In the genomic region with DNA sequence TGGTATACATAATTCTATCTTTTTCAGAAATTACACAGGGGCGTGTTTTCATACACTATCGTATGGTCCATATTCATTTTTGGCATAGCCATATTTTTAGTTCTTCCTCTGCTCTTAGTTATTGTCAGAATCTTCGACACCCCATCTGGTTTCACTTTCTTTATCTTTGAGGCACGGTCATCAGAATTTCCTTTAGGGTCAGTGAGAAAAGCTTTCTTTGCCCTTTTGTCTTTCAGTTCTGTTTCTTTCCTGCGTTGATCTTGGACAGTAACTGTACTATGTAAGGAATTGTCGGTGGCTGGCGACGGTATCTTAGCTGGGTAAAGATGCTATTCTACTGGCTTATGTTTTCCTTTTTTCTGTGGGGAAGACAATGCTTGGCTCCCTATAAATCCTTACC, we compare ENCODE assay signal across 12 cellular contexts. TPM values are rescaled to one million over a fixed set of nuclear protein-coding genes. Genes with fewer than 3 reads are reported as not detected.
DNase-seq lines count a peak whose midpoint lies in the region; ATAC-seq, FAIRE-seq and TF ChIP-seq lines count a peak whose summit lies in the region.
"Had no signal": no experiment of that assay in that cellular context is flagged by ENCODE, and none has a peak within 500 bp of the region (broad histone marks: within the 10 kb centered on the region; RNA-seq: fewer than 3 reads in every experiment).

No MANE protein-coding gene starts in this region.

- H3K27ac ChIP-seq in small intestine (ENCODE audit: low read depth in 1 of 2, low read length in 1 of 2) (peak overlapping the region; percentile 30 to 54), GM23338 (ENCODE audit: low read depth) (no peak overlapping the region)
- H3K27ac ChIP-seq: tibial artery had no signal

- no peaks in the 10 kb centered on the region for H3K9me3 Mint-ChIP-seq in activated CD8-positive, alpha-beta memory T cell treated with anti-CD3 and anti-CD28 coated beads, Interleukin-2, amount 10 ng/mL, durations not matched to agents 7 days and 5 days (ENCODE audit: low read depth)
- peaks cover 43% of the 10 kb centered on the region; the same call in 2 of the 3 replicates for H3K9me3 Mint-ChIP-seq in GM23338

- H3F3A ChIP-seq in GM23338 (replicated peaks; ENCODE audit: low read depth): no peaks in the 10 kb centered on the region

- 51 to 58% (median 51%) methylated on average over 8 of the region's 8 CpGs for WGBS in small intestine, 3 donors

- H3K4me3 Mint-ChIP-seq in activated CD8-positive, alpha-beta memory T cell treated with anti-CD3 and anti-CD28 coated beads, Interleukin-2, amount 10 ng/mL, durations not matched to agents 7 days and 5 days: peak overlapping the region; percentile 70
- no peak overlapping the region for H3K4me3 Mint-ChIP-seq in GM23338

- H3K27ac Mint-ChIP-seq in activated CD8-positive, alpha-beta memory T cell treated with anti-CD3 and anti-CD28 coated beads, Interleukin-2, amount 10 ng/mL, durations not matched to agents 7 days and 5 days: peak overlapping the region; percentile 35
- H3K27ac Mint-ChIP-seq in GM23338: no peak overlapping the region

- no peaks in the 10 kb centered on the region for H4K20me1 ChIP-seq in GM23338 (replicated peaks; ENCODE audit: insufficient read depth)

- no peak for DNase-seq in activated CD8-positive, alpha-beta memory T cell treated with anti-CD3 and anti-CD28 coated beads, Interleukin-2, amount 10 ng/mL, durations not matched to agents 7 days and 5 days
- DNase-seq in activated CD8-positive, alpha-beta memory T cell treated with anti-CD3 and anti-CD28 coated beads, Interleukin-2, amount 50 U/mL, for 48 hours: no peak
- DNase-seq in NB4 (ENCODE audit: low read depth) (peak; percentile 12), adipocyte (ENCODE audit: low read depth) (no peak), small intestine (peak; percentile 15), GM23338 (ENCODE audit: low spot score) (no peak), cerebellum (ENCODE audit: low spot score) (no peak)
- DNase-seq: NCI-H510A, tibial artery had no signal

- H3K27me3 ChIP-seq in adipocyte (replicated peaks; ENCODE audit: control insufficient read depth, insufficient read depth, low read length): no peaks in the 10 kb centered on the region
- H3K27me3 ChIP-seq in small intestine (ENCODE audit: control insufficient read depth in 2 of 2, insufficient read depth in 2 of 2, low read length in 2 of 2): peaks cover 0 to 2% of the 10 kb centered on the region in 2 donors
- no peaks in the 10 kb centered on the region for H3K27me3 ChIP-seq in GM23338 (ENCODE audit: insufficient read depth)
- H3K27me3 ChIP-seq: tibial artery had no signal

- H2AFZ ChIP-seq in GM23338: no peak overlapping the region

- H3K27me3 Mint-ChIP-seq in activated CD8-positive, alpha-beta memory T cell treated with anti-CD3 and anti-CD28 coated beads, Interleukin-2, amount 10 ng/mL, durations not matched to agents 7 days and 5 days: peaks cover 10% of the 10 kb centered on the region
- peaks cover 8% of the 10 kb centered on the region for H3K27me3 Mint-ChIP-seq in GM23338 (ENCODE audit: insufficient read depth, low read depth, poor library complexity)

- no peaks in the 10 kb centered on the region for H3K36me3 ChIP-seq in adipocyte (ENCODE audit: control insufficient read depth, insufficient read depth, low read length, severe bottlenecking)
- no peaks in the 10 kb centered on the region for H3K36me3 ChIP-seq in small intestine (ENCODE audit: control insufficient read depth in 2 of 2, insufficient read depth in 2 of 2, low read length in 2 of 2)
- no peaks in the 10 kb centered on the region; the same call in 1 of the 2 replicates for H3K36me3 ChIP-seq in GM23338 (ENCODE audit: insufficient read depth)
- H3K36me3 ChIP-seq: tibial artery had no signal

- H3K36me3 Mint-ChIP-seq in activated CD8-positive, alpha-beta memory T cell treated with anti-CD3 and anti-CD28 coated beads, Interleukin-2, amount 10 ng/mL, durations not matched to agents 7 days and 5 days: no peaks in the 10 kb centered on the region
- H3K36me3 Mint-ChIP-seq in GM23338 (ENCODE audit: low read depth): peaks cover 31% of the 10 kb centered on the region

- no peaks in the 10 kb centered on the region for H3K9me2 ChIP-seq in GM23338 (ENCODE audit: insufficient read depth)

- peaks cover 20% of the 10 kb centered on the region for H3K4me1 Mint-ChIP-seq in activated CD8-positive, alpha-beta memory T cell treated with anti-CD3 and anti-CD28 coated beads, Interleukin-2, amount 10 ng/mL, durations not matched to agents 7 days and 5 days
- no peaks in the 10 kb centered on the region; the same call in 2 of the 3 replicates for H3K4me1 Mint-ChIP-seq in GM23338

- no peak overlapping the region for H3K9ac ChIP-seq in adipocyte (ENCODE audit: low read length)

- TF ChIP-seq POLR2A in NB4 (IDR thresholded peaks at IDR 0.05; ENCODE audit: extremely low read depth, insufficient read length): no peak

- no peaks in the 10 kb centered on the region for H3K4me1 ChIP-seq in adipocyte (ENCODE audit: control insufficient read depth, insufficient read depth, low read length)
- H3K4me1 ChIP-seq in small intestine (ENCODE audit: control insufficient read depth in 2 of 2, insufficient read depth in 1 of 2, low read depth in 1 of 2, low read length in 1 of 2): no peaks in the 10 kb centered on the region
- H3K4me1 ChIP-seq in GM23338 (ENCODE audit: insufficient read depth): no peaks in the 10 kb centered on the region
- H3K4me1 ChIP-seq: tibial artery had no signal

- H3K4me3 ChIP-seq in NB4 (ENCODE audit: low read depth, low read length) (peak overlapping the region; percentile 21), adipocyte (ENCODE audit: low read length) (peak overlapping the region; percentile 67), small intestine (ENCODE audit: low read depth in 1 of 2, low read length in 2 of 2) (no peak overlapping the region), GM23338 (no peak overlapping the region)
- H3K4me3 ChIP-seq: lung, tibial artery had no signal

- H3K9me3 ChIP-seq in adipocyte (ENCODE audit: control insufficient read depth, low read length): no peaks in the 10 kb centered on the region
- no peaks in the 10 kb centered on the region for H3K9me3 ChIP-seq in small intestine (ENCODE audit: control insufficient read depth, low read depth)
- H3K9me3 ChIP-seq: tibial artery had no signal

- TF ChIP-seq CTCF in NB4 (IDR thresholded peaks at IDR 0.05; ENCODE audit: low read depth, low read length): no peak
- TF ChIP-seq CTCF in GM23338 (conservative IDR thresholded peaks at IDR 0.05; ENCODE audit: low read depth in 2 of 2): no peak

- no peaks in the 10 kb centered on the region for H3K79me2 ChIP-seq in GM23338 (replicated peaks; ENCODE audit: insufficient read depth)

- peak; percentile 61 for ATAC-seq in activated CD8-positive, alpha-beta memory T cell treated with anti-CD3 and anti-CD28 coated beads, Interleukin-2, amount 10 ng/mL, durations not matched to agents 7 days and 5 days
- no peak for ATAC-seq in GM23338
- no peak for ATAC-seq in HG02840 (IDR thresholded peaks at IDR 0.05; ENCODE audit: low FRiP score, unreplicated experiment)

- H3K4me2 ChIP-seq in GM23338: no peak overlapping the region

- CTCF ChIA-PET in activated CD8-positive, alpha-beta memory T cell treated with anti-CD3 and anti-CD28 coated beads, Interleukin-2, amount 10 ng/mL, durations not matched to agents 7 days and 5 days (lab: Charles Lee): interaction anchor here (0.7 kb wide), 1 partner anchor 149 kb away, joined by 4 read pairs; no protein-coding TSS in a partner anchor

- no peak for FAIRE-seq in small intestine (lab: Jason Lieb, UNC)
- FAIRE-seq: astrocyte had no signal

TF ChIP-seq in GM23338, 12 proteins besides CTCF, POLR2A, EP300 and RAD21 (continues in another document):
- TF ChIP-seq JUNB (IDR thresholded peaks at IDR 0.05; ENCODE audit: unreplicated experiment): no peak
- TF ChIP-seq ZNF114 (CRISPR knock-in tag; IDR thresholded peaks at IDR 0.05): no peak

RNA-seq across cellular contexts. Expression of a gene that starts 10.6 kb away (rescaled TPM):
- under 1 TPM; 0.42 to 0.70 TPM for total RNA-seq in activated CD8-positive, alpha-beta memory T cell treated with anti-CD3 and anti-CD28 coated beads, Interleukin-2, amount 10 ng/mL, durations not matched to agents 7 days and 5 days
- polyA plus RNA-seq in small intestine (under 1 TPM in 1 of 3 donors, not detected in 2; 0.10 TPM), GM23338 (2016; fragmentation: Nextera tagmentation; extraction: Ambion mirVana) (not detected in 2 replicates)
- total RNA-seq in GM23338 (2014; rRNA removed; shearing (Covaris generic)): not detected in 2 replicates
- total RNA-seq in cerebellum: not detected
- total RNA-seq: astrocyte had no signal

RNA-seq across cellular contexts. Expression of a gene that starts 23.2 kb away (rescaled TPM):
- total RNA-seq in activated CD8-positive, alpha-beta memory T cell treated with anti-CD3 and anti-CD28 coated beads, Interleukin-2, amount 10 ng/mL, durations not matched to agents 7 days and 5 days: under 1 TPM; 0.19 to 0.47 TPM
- polyA plus RNA-seq in small intestine (under 1 TPM in 1 of 3 donors, not detected in 2; 0.04 TPM), GM23338 (2016; fragmentation: Nextera tagmentation; extraction: Ambion mirVana) (not detected in 2 replicates)
- not detected in 2 replicates for total RNA-seq in GM23338 (2014; rRNA removed; shearing (Covaris generic))
- not detected for total RNA-seq in cerebellum
- total RNA-seq: astrocyte had no signal

RNA-seq across cellular contexts. Expression of a gene that starts 23.5 kb away (rescaled TPM):
- total RNA-seq in activated CD8-positive, alpha-beta memory T cell treated with anti-CD3 and anti-CD28 coated beads, Interleukin-2, amount 10 ng/mL, durations not matched to agents 7 days and 5 days: 1 to 10 TPM in 1 of 2 experiments, under 1 TPM in 1; 0.28 to 1.0 TPM
- polyA plus RNA-seq in small intestine (not detected), GM23338 (2016; fragmentation: Nextera tagmentation; extraction: Ambion mirVana) (not detected in 2 replicates)
- not detected in 2 replicates for total RNA-seq in GM23338 (2014; rRNA removed; shearing (Covaris generic))
- total RNA-seq in cerebellum: not detected
- total RNA-seq: astrocyte had no signal

RNA-seq across cellular contexts. Expression of a gene that starts 39.7 kb away (rescaled TPM):
- total RNA-seq in activated CD8-positive, alpha-beta memory T cell treated with anti-CD3 and anti-CD28 coated beads, Interleukin-2, amount 10 ng/mL, durations not matched to agents 7 days and 5 days: under 1 TPM; 0.30 to 0.99 TPM
- polyA plus RNA-seq in small intestine (under 1 TPM in 1 of 3 donors, not detected in 2; 0.04 TPM), GM23338 (2016; fragmentation: Nextera tagmentation; extraction: Ambion mirVana) (not detected in 2 replicates)
- total RNA-seq in GM23338 (2014; rRNA removed; shearing (Covaris generic)): not detected in 2 replicates
- not detected for total RNA-seq in cerebellum
- total RNA-seq: astrocyte had no signal

RNA-seq across cellular contexts. Expression of a gene that starts 54.5 kb away (rescaled TPM):
- 1 to 10 TPM in 1 of 2 experiments, under 1 TPM in 1; 0.30 to 1.2 TPM for total RNA-seq in activated CD8-positive, alpha-beta memory T cell treated with anti-CD3 and anti-CD28 coated beads, Interleukin-2, amount 10 ng/mL, durations not matched to agents 7 days and 5 days
- polyA plus RNA-seq in small intestine (not detected), GM23338 (2016; fragmentation: Nextera tagmentation; extraction: Ambion mirVana) (not detected in 2 replicates)
- not detected in 2 replicates for total RNA-seq in GM23338 (2014; rRNA removed; shearing (Covaris generic))
- total RNA-seq in cerebellum: not detected
- total RNA-seq: astrocyte had no signal

Comparison
In these comparisons a context has a peak if more than half of its experiments do, and no peak if none do; other contexts are left out.
1. DNase-seq: peak in NB4 (single experiment) and small intestine (single experiment); none in activated CD8-positive, alpha-beta memory T cell treated with anti-CD3 and anti-CD28 coated beads, Interleukin-2, amount 10 ng/mL, durations not matched to agents 7 days and 5 days (single experiment), activated CD8-positive, alpha-beta memory T cell treated with anti-CD3 and anti-CD28 coated beads, Interleukin-2, amount 50 U/mL, for 48 hours (single experiment), adipocyte (single experiment), GM23338 (single experiment) and cerebellum (single experiment).
2. H3K4me3 ChIP-seq: peak in NB4 (single experiment) and adipocyte (single experiment); none in small intestine (0 of 2) and GM23338 (single experiment).